10 cellular contexts compared by ENCODE assay signal in genomic region chr9:129322022-129322621, GRCh38.
DNase-seq lines count a peak whose midpoint lies in the region; TF ChIP-seq lines count a peak whose summit lies in the region.
"Had no signal": no experiment of that assay in that cellular context is flagged by ENCODE, and none has a peak within 500 bp of the region (broad histone marks: within the 10 kb centered on the region; RNA-seq: fewer than 3 reads in every experiment).

No MANE protein-coding gene starts in this region.

- peak overlapping the region; percentile 37 for H3K27ac Mint-ChIP-seq in mesothelial cell of epicardium

- peak overlapping the region; percentile 97 for H3K27ac ChIP-seq in caudate nucleus (ENCODE audit: low read depth, low read length)
- H3K27ac ChIP-seq in tibial artery, result peak overlapping the region; percentile 90 to 93

- no peaks in the 10 kb centered on the region for H3K36me3 ChIP-seq in tibial artery

- peaks cover 11 to 76% (median 68%) of the 10 kb centered on the region in 4 donors for H3K4me1 ChIP-seq in tibial artery

- H3K9me3 ChIP-seq in tibial artery, result no peaks in the 10 kb centered on the region

- no peak overlapping the region for H3K4me3 Mint-ChIP-seq in mesothelial cell of epicardium

- peak overlapping the region; percentile 49 to 56 for H3K4me3 ChIP-seq in tibial artery

- no peaks in the 10 kb centered on the region for H3K36me3 Mint-ChIP-seq in mesothelial cell of epicardium

- intact Hi-C loops in tibial artery (cut with DNase I; ENCODE audit: low total_unique reads), result loop anchor here (5.0 kb wide), 1 partner anchor 160 kb away; no protein-coding TSS in a partner anchor

- peak; percentile 56 for DNase-seq in activated effector memory CD4-positive, alpha-beta T cell treated with anti-CD3 and anti-CD28 coated beads, Interleukin-2, amount 50 U/mL, for 16 hours
- DNase-seq in activated effector memory CD4-positive, alpha-beta T cell treated with Interleukin-2 at 50 U/mL for 16 hours, result no peak
- DNase-seq in caudate nucleus (lab: John Stamatoyannopoulos, UW) (no peak), mesothelial cell of epicardium (ENCODE audit: low spot score in 2 of 2, unreplicated experiment in 2 of 2) (no peak), tibial artery (peak; percentile 30 to 66), ecto neural progenitor cell (ENCODE audit: low spot score) (no peak), GM10266 (ENCODE audit: extremely low spot score) (no peak)
- DNase-seq in stimulated activated CD4-positive, alpha-beta T cell treated with anti-CD3 and anti-CD28 coated beads, Interleukin-1b, Interleukin-23, amount 100 ng/mL, for 48 hours, result no peak
- DNase-seq: activated CD4-positive, alpha-beta T cell treated with anti-CD3 and anti-CD28 coated beads, Interleukin-2, amount 10 ng/mL, durations not matched to agents 24 days and 14 days; foreskin melanocyte had no signal

- no peaks in the 10 kb centered on the region for H3K9me3 Mint-ChIP-seq in mesothelial cell of epicardium
- H3K9me3 Mint-ChIP-seq: activated CD4-positive, alpha-beta T cell treated with anti-CD3 and anti-CD28 coated beads, Interleukin-2, amount 10 ng/mL, durations not matched to agents 24 days and 14 days had no signal

- no peaks in the 10 kb centered on the region for H3K27me3 ChIP-seq in tibial artery

- H3K4me1 Mint-ChIP-seq in mesothelial cell of epicardium, result peaks cover 68% of the 10 kb centered on the region

- no peak for TF ChIP-seq CTCF in mesothelial cell of epicardium (IDR thresholded peaks at IDR 0.05; ENCODE audit: unreplicated experiment)
- TF ChIP-seq CTCF in tibial artery (IDR thresholded peaks at IDR 0.05), result no peak
- TF ChIP-seq CTCF in GM10266 (IDR thresholded peaks at IDR 0.05; ENCODE audit: control insufficient read depth, insufficient read depth, low read depth, missing control alignments), result no peak

- H3K27me3 Mint-ChIP-seq in mesothelial cell of epicardium (ENCODE audit: low read depth), result no peaks in the 10 kb centered on the region

Comparison
In these comparisons a context has a peak if more than half of its experiments do, and no peak if none do; other contexts are left out.
1. DNase-seq: peak in activated effector memory CD4-positive, alpha-beta T cell treated with anti-CD3 and anti-CD28 coated beads, Interleukin-2, amount 50 U/mL, for 16 hours (single experiment) and tibial artery (2 of 2); none in activated effector memory CD4-positive, alpha-beta T cell treated with Interleukin-2 at 50 U/mL for 16 hours (single experiment), caudate nucleus (0 of 61), mesothelial cell of epicardium (0 of 2), ecto neural progenitor cell (single experiment), GM10266 (single experiment) and stimulated activated CD4-positive, alpha-beta T cell treated with anti-CD3 and anti-CD28 coated beads, Interleukin-1b, Interleukin-23, amount 100 ng/mL, for 48 hours (single experiment).